ENCODE assay signal across 3 cellular contexts in genomic region chr10:44847110-44847509, GRCh38.
"Had no signal": no experiment of that assay in that cellular context is flagged by ENCODE, and none has a peak within 500 bp of the region (broad histone marks: within the 10 kb centered on the region; RNA-seq: fewer than 3 reads in every experiment).

No MANE protein-coding gene starts in this region.

- ATAC-seq: GM12878 had no signal

- H3K4me3 ChIP-seq: GM12878 had no signal

- DNase-seq: GDM1, GF-D8 had no signal
